ENCODE assay signal across 8 cellular contexts in the genomic region with DNA sequence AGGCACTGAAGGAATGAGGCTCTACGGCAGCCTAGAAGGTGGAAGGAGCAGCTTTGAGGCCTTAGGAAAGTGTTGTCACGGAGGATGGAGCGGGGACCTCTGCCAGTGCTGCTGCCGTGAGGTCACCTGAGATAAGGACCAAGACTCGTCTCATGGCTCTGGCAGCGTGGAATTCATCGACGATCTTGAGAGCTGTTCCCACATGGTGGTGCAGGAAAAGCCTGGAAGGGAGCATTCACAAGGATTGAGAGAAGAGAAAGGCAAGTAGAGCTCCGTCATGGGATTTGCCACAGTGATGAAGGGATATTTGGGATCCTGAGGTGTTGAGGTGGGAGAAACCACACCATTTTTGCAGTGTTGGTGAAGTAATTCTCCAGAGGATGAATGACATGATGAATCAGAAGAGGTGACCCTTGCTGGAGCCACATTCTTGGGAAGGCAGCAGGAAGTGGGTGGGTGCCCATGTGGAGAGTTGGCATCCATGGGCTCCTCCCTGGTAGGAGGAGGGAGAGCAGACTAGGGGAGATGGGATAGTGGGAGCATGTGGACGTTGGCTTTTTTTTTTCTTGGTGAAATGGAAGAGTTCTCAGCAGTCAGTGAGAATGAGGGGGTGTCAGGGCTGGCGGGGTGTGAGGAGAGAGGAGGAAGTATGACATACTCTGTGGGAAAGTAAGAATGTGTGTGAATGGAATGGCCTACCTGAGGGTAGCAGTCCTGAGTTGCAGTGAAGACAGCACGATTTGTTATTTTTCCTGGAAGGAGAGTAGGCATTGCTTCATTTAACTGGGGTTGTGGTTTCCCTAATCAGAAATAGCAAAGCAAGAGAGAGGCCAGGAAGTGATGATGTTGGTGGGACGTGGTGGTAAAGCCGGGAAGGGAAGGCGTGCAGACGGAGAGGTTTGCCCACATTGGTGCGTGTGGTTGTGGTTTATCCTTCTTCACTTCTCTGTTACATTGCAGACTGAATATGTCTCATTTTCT. TPM values are rescaled to one million over a fixed set of nuclear protein-coding genes. Genes with fewer than 3 reads are reported as not detected.
DNase-seq lines count a peak whose midpoint lies in the region; ATAC-seq and TF ChIP-seq lines count a peak whose summit lies in the region.

No MANE protein-coding gene starts in this region.

- intact Hi-C loops in spleen (cut with DNase I; ENCODE audit: low total_unique reads): no loop called here

- peak; percentile 50 for DNase-seq in GM13977 (ENCODE audit: low spot score)
- peak in 4 of 5 donors; percentile 26 to 83 (median 34) for DNase-seq in T-helper 1 cell
- peak; percentile 85 to 89 for DNase-seq in cardiac fibroblast (ENCODE audit: low read depth in 2 of 2)
- DNase-seq in spleen: peak; percentile 43
- DNase-seq in GM19238 (ENCODE audit: insufficient read length, low spot score): no peak
- no peak for DNase-seq in hippocampal formation (lab: John Stamatoyannopoulos, UW)
- DNase-seq in NCI-H146 (lab: John Stamatoyannopoulos, UW): no peak

- TF ChIP-seq CTCF in GM13977 (IDR thresholded peaks at IDR 0.05; ENCODE audit: extremely low read depth, insufficient read depth, missing control alignments): no peak
- TF ChIP-seq CTCF in cardiac fibroblast (IDR thresholded peaks at IDR 0.05; ENCODE audit: low read depth, low read length): no peak
- no peak for TF ChIP-seq CTCF in spleen (IDR thresholded peaks at IDR 0.05 in 8 of 11, conservative IDR thresholded peaks at IDR 0.05 in 3 of 11)

- no peak for TF ChIP-seq POLR2A in spleen (IDR thresholded peaks at IDR 0.05)

- WGBS in spleen, 5 donors: 54 to 64% (median 60%) methylated on average over 17 of the region's 17 CpGs

- H3K36me3 ChIP-seq in spleen: peaks cover 0 to 28% (median 0%) of the 10 kb centered on the region in 6 donors

- H3K4me1 ChIP-seq in spleen: peaks cover 59 to 86% (median 83%) of the 10 kb centered on the region in 6 donors

- peak overlapping the region in 3 of 8 donors; percentile 49 to 63 (median 50) for H3K27ac ChIP-seq in spleen

- H3K4me3 ChIP-seq in cardiac fibroblast (replicated peaks in 1 of 2; ENCODE audit: low read depth in 2 of 2, low read length in 2 of 2) (no peak overlapping the region), spleen (peak overlapping the region in 1 of 8 donors; percentile 44)

- no peaks in the 10 kb centered on the region for H3K27me3 ChIP-seq in spleen (replicated peaks in 1 of 7)

- ATAC-seq in HG02981 (IDR thresholded peaks at IDR 0.05; ENCODE audit: unreplicated experiment): no peak

- H3K9me3 ChIP-seq in spleen: no peaks in the 10 kb centered on the region

- in situ Hi-C loops in GM13977 (cut with MboI; ENCODE audit: low pct_unique_long_range_greater_than_20kb, low sequenced_read_pairs, unreplicated experiment): no loop called here

RNA-seq across cellular contexts. Expression of a gene that starts 11.1 kb away (rescaled TPM):
- 100 to 1,000 TPM; 112 to 178 (median 149) TPM for total RNA-seq in spleen
- 10 to 100 TPM; 23.9 to 33.7 (median 28.1) TPM for polyA plus RNA-seq in spleen

Comparison
In these comparisons a context has a peak if more than half of its experiments do, and no peak if none do; other contexts are left out.
1. DNase-seq: peak in GM13977 (single experiment), T-helper 1 cell (4 of 5), cardiac fibroblast (2 of 2) and spleen (single experiment); none in GM19238 (single experiment), hippocampal formation (0 of 2) and NCI-H146 (single experiment).